Comparison of ENCODE assay signal across 8 cellular contexts in the genomic region with DNA sequence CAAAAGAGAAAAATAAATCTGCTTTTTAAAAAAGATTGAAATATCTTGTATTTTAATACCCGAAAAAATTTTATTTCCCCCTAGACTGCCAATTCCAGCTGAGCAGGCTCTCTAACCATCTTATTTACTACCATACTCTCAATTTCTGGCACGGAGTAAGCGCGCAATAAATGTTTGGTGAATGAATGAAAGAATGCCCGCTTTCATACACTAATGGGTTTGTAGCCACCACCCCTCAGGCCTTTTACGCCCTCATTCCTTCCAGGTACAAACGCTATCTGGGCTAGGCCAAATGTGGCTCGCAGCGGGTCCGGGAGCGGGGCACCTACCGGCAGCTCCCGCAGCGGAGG.
DNase-seq lines count a peak whose midpoint lies in the region; ATAC-seq and TF ChIP-seq lines count a peak whose summit lies in the region.

No MANE protein-coding gene starts in this region.

- ATAC-seq in GM18867 (IDR thresholded peaks at IDR 0.05; ENCODE audit: unreplicated experiment), result no peak

- DNase-seq in NCI-H2171 treated with DMSO at 0.1 percent for 48 hours (lab: John Stamatoyannopoulos, UW) (peak; percentile 36), NCI-H2171 (lab: John Stamatoyannopoulos, UW) (no peak), RKO (ENCODE audit: low spot score) (peak; percentile 30), fibroblast of pulmonary artery (ENCODE audit: low read depth) (no peak), retinal pigment epithelial cell (ENCODE audit: low read depth) (no peak), HuH-7.5 (ENCODE audit: low spot score) (no peak), NCI-H187 treated with DMSO at 0.1 percent for 48 hours (lab: John Stamatoyannopoulos, UW) (no peak)

- TF ChIP-seq CTCF in fibroblast of pulmonary artery (IDR thresholded peaks at IDR 0.05; ENCODE audit: low read length, missing control alignments) (no peak), retinal pigment epithelial cell (conservative IDR thresholded peaks at IDR 0.05; ENCODE audit: low read depth, low read length) (no peak)

- peak overlapping the region; percentile 70 for H3K4me3 ChIP-seq in fibroblast of pulmonary artery (replicated peaks; ENCODE audit: low read depth, low read length)
- peak overlapping the region; percentile 68 for H3K4me3 ChIP-seq in retinal pigment epithelial cell (ENCODE audit: low read length)

Comparison
In these comparisons a context has a peak if more than half of its experiments do, and no peak if none do; other contexts are left out.
1. DNase-seq: peak in NCI-H2171 treated with DMSO at 0.1 percent for 48 hours (single experiment) and RKO (single experiment); none in NCI-H2171 (single experiment), fibroblast of pulmonary artery (single experiment), retinal pigment epithelial cell (single experiment), HuH-7.5 (single experiment) and NCI-H187 treated with DMSO at 0.1 percent for 48 hours (single experiment).